ENCODE assay signal across 8 cellular contexts in genomic region chr22:36480941-36481392, GRCh38. TPM values are rescaled to one million over a fixed set of nuclear protein-coding genes. Genes with fewer than 3 reads are reported as not detected.
A peak's percentile ranks its signal among the peaks of the same experiment; 100 is the strongest.
DNase-seq lines count a peak whose midpoint lies in the region; ATAC-seq and TF ChIP-seq lines count a peak whose summit lies in the region.

No MANE protein-coding gene starts in this region.

- H3K27ac ChIP-seq in CD8-positive, alpha-beta memory T cell (ENCODE audit: low read depth, low read length) = peak overlapping the region; percentile 77
- H3K27ac ChIP-seq in HUES48 (ENCODE audit: low read depth, low read length) (peak overlapping the region; percentile 96), colonic mucosa (peak overlapping the region; percentile 99), neural cell (ENCODE audit: low read length) (peak overlapping the region; percentile 92)

- TF ChIP-seq EP300 in neural cell (conservative IDR thresholded peaks at IDR 0.05; ENCODE audit: poor library complexity, severe bottlenecking) = no peak

- H3K27me3 Mint-ChIP-seq in CD8-positive, alpha-beta memory T cell = peaks cover 0 to 4% of the 10 kb centered on the region in 2 donors

- POLR2A ChIA-PET in CD8-positive, alpha-beta memory T cell (lab: Charles Lee) = interaction anchor here (0.6 to 2.1 kb wide), 2 partner anchors 26 to 143 kb away, joined by 3 to 11 read pairs; partner anchors contain the start of gene FOXRED2

- H3K27ac Mint-ChIP-seq in CD8-positive, alpha-beta memory T cell = peak overlapping the region; percentile 98 to 99 (median 99)

- no peak for TF ChIP-seq RAD21 in neural cell (conservative IDR thresholded peaks at IDR 0.05)

- no peaks in the 10 kb centered on the region for H4K20me1 ChIP-seq in neural cell (ENCODE audit: insufficient read depth)

- no peaks in the 10 kb centered on the region for H3K9me3 Mint-ChIP-seq in CD8-positive, alpha-beta memory T cell

- H3K4me1 ChIP-seq in CD8-positive, alpha-beta memory T cell (ENCODE audit: insufficient read depth, low read length) = peaks cover 16% of the 10 kb centered on the region
- H3K4me1 ChIP-seq in HUES48 (ENCODE audit: control insufficient read depth, insufficient read depth, low read length) (peaks cover 5% of the 10 kb centered on the region; the same call in 1 of the 2 replicates), colonic mucosa (peaks cover 10% of the 10 kb centered on the region)

- no peak for DNase-seq in CD8-positive, alpha-beta memory T cell
- DNase-seq in colonic mucosa = no peak
- DNase-seq in activated CD8-positive, alpha-beta memory T cell treated with anti-CD3 and anti-CD28 coated beads for 24 hours = no peak
- DNase-seq in SHP77 (lab: John Stamatoyannopoulos, UW) = no peak

- peak overlapping the region; percentile 53 for H2AFZ ChIP-seq in neural cell (ENCODE audit: low read depth, low read length)

- H3K4me3 Mint-ChIP-seq in CD8-positive, alpha-beta memory T cell = peak overlapping the region; percentile 90 to 100 (median 98)

- peaks cover 4 to 47% (median 10%) of the 10 kb centered on the region in 3 donors for H3K36me3 Mint-ChIP-seq in CD8-positive, alpha-beta memory T cell

- no peak for ATAC-seq in GM21786 (IDR thresholded peaks at IDR 0.05; ENCODE audit: unreplicated experiment)
- ATAC-seq in GM21515 (IDR thresholded peaks at IDR 0.05; ENCODE audit: unreplicated experiment) = no peak

- no peaks in the 10 kb centered on the region for H3K9me3 ChIP-seq in CD8-positive, alpha-beta memory T cell (ENCODE audit: low read length)
- no peaks in the 10 kb centered on the region for H3K9me3 ChIP-seq in HUES48 (ENCODE audit: control insufficient read depth, insufficient read depth, low read length)
- no peaks in the 10 kb centered on the region for H3K9me3 ChIP-seq in colonic mucosa
- H3K9me3 ChIP-seq in neural cell (ENCODE audit: low read length) = no peaks in the 10 kb centered on the region

- peaks cover 6% of the 10 kb centered on the region for H3K79me2 ChIP-seq in neural cell (replicated peaks; ENCODE audit: insufficient read depth, low read length)

- TF ChIP-seq CTCF in colonic mucosa (IDR thresholded peaks at IDR 0.05) (no peak), neural cell (IDR thresholded peaks at IDR 0.05; ENCODE audit: poor library complexity, severe bottlenecking) (no peak)

- H3K9me2 ChIP-seq in neural cell (ENCODE audit: insufficient read depth, low read length) = no peaks in the 10 kb centered on the region

- H3K4me2 ChIP-seq in neural cell (ENCODE audit: low read length) = peak overlapping the region; percentile 99

- H3F3A ChIP-seq in neural cell (ENCODE audit: insufficient read depth, low read length, poor library complexity, severe bottlenecking) = no peaks in the 10 kb centered on the region

- peak overlapping the region; percentile 75 for H3K4me3 ChIP-seq in CD8-positive, alpha-beta memory T cell (ENCODE audit: low read length)
- H3K4me3 ChIP-seq in HUES48 (ENCODE audit: low read depth, low read length) (peak overlapping the region; percentile 92), colonic mucosa (peak overlapping the region; percentile 70), neural cell (ENCODE audit: low read length) (peak overlapping the region; percentile 71)

- CTCF ChIA-PET in CD8-positive, alpha-beta memory T cell (lab: Charles Lee) = interaction anchor here (1.4 kb wide), 1 partner anchor 25 kb away, joined by 3 read pairs; no protein-coding TSS in a partner anchor

- peaks cover 16 to 29% (median 23%) of the 10 kb centered on the region in 3 donors for H3K4me1 Mint-ChIP-seq in CD8-positive, alpha-beta memory T cell

- intact Hi-C loops in colonic mucosa (cut with DNase I) = loop anchor here (10.0 kb wide), 1 partner anchor 286 kb away; no protein-coding TSS in a partner anchor

- H3K36me3 ChIP-seq in CD8-positive, alpha-beta memory T cell (ENCODE audit: insufficient read depth, low read length) = peaks cover 14% of the 10 kb centered on the region
- H3K36me3 ChIP-seq in HUES48 (ENCODE audit: control insufficient read depth, insufficient read depth, low read length) = peaks cover 19% of the 10 kb centered on the region
- peaks cover 11% of the 10 kb centered on the region for H3K36me3 ChIP-seq in colonic mucosa
- H3K36me3 ChIP-seq in neural cell (ENCODE audit: insufficient read depth, low read length) = peaks cover under 1% of the 10 kb centered on the region

- H3K9ac ChIP-seq in HUES48 (ENCODE audit: low read depth, low read length) (peak overlapping the region; percentile 88), colonic mucosa (ENCODE audit: low read depth in 2 of 2, low read length in 2 of 2) (peak overlapping the region; percentile 75 to 80), neural cell (ENCODE audit: low read length) (peak overlapping the region; percentile 85)

- no peaks in the 10 kb centered on the region for H3K27me3 ChIP-seq in CD8-positive, alpha-beta memory T cell (ENCODE audit: insufficient read depth, low read length, poor library complexity, severe bottlenecking)
- H3K27me3 ChIP-seq in HUES48 (ENCODE audit: control insufficient read depth, insufficient read depth, low read length) (peaks cover 7% of the 10 kb centered on the region), colonic mucosa (no peaks in the 10 kb centered on the region), neural cell (ENCODE audit: insufficient read depth, low read depth, low read length) (no peaks in the 10 kb centered on the region)

TF ChIP-seq in neural cell, 6 proteins besides CTCF, POLR2A, EP300 and RAD21:
- TF ChIP-seq POLR2AphosphoS5 (IDR thresholded peaks at IDR 0.05) (no peak), SMC3 (conservative IDR thresholded peaks at IDR 0.05; ENCODE audit: poor library complexity) (no peak), EZH2 (IDR thresholded peaks at IDR 0.05; ENCODE audit: borderline replicate concordance, insufficient read depth, low read length, poor library complexity, severe bottlenecking) (no peak), MXI1 (conservative IDR thresholded peaks at IDR 0.05; ENCODE audit: poor library complexity, severe bottlenecking) (no peak), REST (IDR thresholded peaks at IDR 0.05; ENCODE audit: borderline replicate concordance) (no peak), TAF1 (IDR thresholded peaks at IDR 0.05; ENCODE audit: low read depth) (no peak)
TF ChIP-seq in neural cell: peak in this region for 0.

RNA-seq across cellular contexts. Expression of gene TXN2, which starts 0.5 kb away (rescaled TPM):
- total RNA-seq in CD8-positive, alpha-beta memory T cell = 100 to 1,000 TPM; 122 to 126 TPM
- polyA plus RNA-seq in CD8-positive, alpha-beta memory T cell = 127 TPM
- total RNA-seq in colonic mucosa = 100 to 1,000 TPM; 101 to 142 TPM
- 26.2 and 44.3 TPM in 2 replicates for polyA plus RNA-seq in neural cell
- 14.6 and 16.2 TPM in 2 replicates for polyA minus RNA-seq in neural cell

RNA-seq across cellular contexts. Expression of gene FOXRED2, which starts 25.9 kb away (rescaled TPM):
- 10 to 100 TPM; 23.7 to 27.6 TPM for total RNA-seq in CD8-positive, alpha-beta memory T cell
- polyA plus RNA-seq in CD8-positive, alpha-beta memory T cell = 1.8 TPM
- 10 to 100 TPM in 1 of 2 donors, 1 to 10 TPM in 1; 3.6 to 14.3 TPM for total RNA-seq in colonic mucosa
- 7.9 and 9.6 TPM in 2 replicates for polyA plus RNA-seq in neural cell
- polyA minus RNA-seq in neural cell = 16.8 and 18.0 TPM in 2 replicates

RNA-seq across cellular contexts. Expression of gene EIF3D, which starts 48.0 kb away (rescaled TPM):
- total RNA-seq in CD8-positive, alpha-beta memory T cell = 100 to 1,000 TPM; 333 to 341 TPM
- 140 TPM for polyA plus RNA-seq in CD8-positive, alpha-beta memory T cell
- 100 to 1,000 TPM; 148 to 160 TPM for total RNA-seq in colonic mucosa
- 114 and 133 TPM in 2 replicates for polyA plus RNA-seq in neural cell
- polyA minus RNA-seq in neural cell = 142 and 147 TPM in 2 replicates
